Comparison of ENCODE assay signal across 8 cellular contexts in genomic region chr12:94405378-94406116, GRCh38. TPM values are rescaled to one million over a fixed set of nuclear protein-coding genes. Genes with fewer than 3 reads are reported as not detected.
A peak's percentile ranks its signal among the peaks of the same experiment; 100 is the strongest.
DNase-seq lines count a peak whose midpoint lies in the region; ATAC-seq and TF ChIP-seq lines count a peak whose summit lies in the region.

No MANE protein-coding gene starts in this region.

- H3K27ac Mint-ChIP-seq in CD4-positive, alpha-beta memory T cell = peak overlapping the region in 6 of 7 donors; percentile 5 to 79 (median 51)

- H3K4me1 ChIP-seq in CD4-positive, alpha-beta memory T cell (ENCODE audit: insufficient read depth, low read length) = peaks cover 5% of the 10 kb centered on the region

- no peak for DNase-seq in CD4-positive, alpha-beta memory T cell
- DNase-seq in fibroblast of villous mesenchyme (ENCODE audit: low read depth) (no peak), NCI-H1048 (lab: John Stamatoyannopoulos, UW) (no peak), NCI-H82 treated with DMSO at 0.1 percent for 48 hours (lab: John Stamatoyannopoulos, UW; ENCODE audit: unreplicated experiment) (no peak), substantia nigra (lab: John Stamatoyannopoulos, UW) (no peak), DMS 273 (lab: John Stamatoyannopoulos, UW; ENCODE audit: unreplicated experiment) (no peak)

- no peak for TF ChIP-seq CTCF in fibroblast of villous mesenchyme (IDR thresholded peaks at IDR 0.05; ENCODE audit: insufficient read depth, low read depth, low read length)

- H3K4me3 Mint-ChIP-seq in CD4-positive, alpha-beta memory T cell = peak overlapping the region in 6 of 8 donors; percentile 9 to 62 (median 46)

- no peaks in the 10 kb centered on the region for H3K9me3 ChIP-seq in CD4-positive, alpha-beta memory T cell (ENCODE audit: control insufficient read depth in 1 of 2, low read length in 2 of 2)

- no peaks in the 10 kb centered on the region for H3K27me3 ChIP-seq in CD4-positive, alpha-beta memory T cell (ENCODE audit: insufficient read depth, low read length)

- CTCF ChIA-PET in CD4-positive, alpha-beta memory T cell (lab: Charles Lee; ENCODE audit: partially characterized antibody) = no interaction called here

- H3K4me1 Mint-ChIP-seq in CD4-positive, alpha-beta memory T cell = peaks cover 8 to 9% (median 9%) of the 10 kb centered on the region in 4 donors

- no peak overlapping the region for H3K27ac ChIP-seq in CD4-positive, alpha-beta memory T cell (ENCODE audit: low read depth, low read length)
- no peak overlapping the region for H3K27ac ChIP-seq in substantia nigra (ENCODE audit: low read depth, low read length, poor library complexity, severe bottlenecking)

- ATAC-seq in GM19351 (IDR thresholded peaks at IDR 0.05; ENCODE audit: unreplicated experiment) = peak; percentile 85
- peak; percentile 96 for ATAC-seq in HG03159 (IDR thresholded peaks at IDR 0.05; ENCODE audit: unreplicated experiment)

- intact Hi-C loops in CD4-positive, alpha-beta memory T cell (cut with micrococcal nuclease) = no loop called here

- peaks cover 0 to 8% (median 0%) of the 10 kb centered on the region in 8 donors for H3K9me3 Mint-ChIP-seq in CD4-positive, alpha-beta memory T cell

- no peaks in the 10 kb centered on the region for H3K36me3 ChIP-seq in CD4-positive, alpha-beta memory T cell (ENCODE audit: insufficient read depth, low read length)

- H3K27me3 Mint-ChIP-seq in CD4-positive, alpha-beta memory T cell = no peaks in the 10 kb centered on the region

- H3K36me3 Mint-ChIP-seq in CD4-positive, alpha-beta memory T cell = peaks cover 11 to 31% of the 10 kb centered on the region in 2 donors

- no peak overlapping the region for H3K4me3 ChIP-seq in CD4-positive, alpha-beta memory T cell (ENCODE audit: low read length in 2 of 2)
- H3K4me3 ChIP-seq in fibroblast of villous mesenchyme (ENCODE audit: low read depth, low read length) = peak overlapping the region; percentile 46

- POLR2A ChIA-PET in CD4-positive, alpha-beta memory T cell (lab: Charles Lee; ENCODE audit: partially characterized antibody) = no interaction called here

RNA-seq across cellular contexts. Expression of gene CEP83, which starts 54.1 kb away (rescaled TPM):
- 10 to 100 TPM; 11.2 to 14.8 TPM for total RNA-seq in CD4-positive, alpha-beta memory T cell
- polyA plus RNA-seq in CD4-positive, alpha-beta memory T cell = 1 to 10 TPM; 3.6 to 6.5 TPM
- total RNA-seq in fibroblast of villous mesenchyme = 13.2 and 14.2 TPM in 2 replicates
